ENCODE assay signal across 1 cellular context in the genomic region with DNA sequence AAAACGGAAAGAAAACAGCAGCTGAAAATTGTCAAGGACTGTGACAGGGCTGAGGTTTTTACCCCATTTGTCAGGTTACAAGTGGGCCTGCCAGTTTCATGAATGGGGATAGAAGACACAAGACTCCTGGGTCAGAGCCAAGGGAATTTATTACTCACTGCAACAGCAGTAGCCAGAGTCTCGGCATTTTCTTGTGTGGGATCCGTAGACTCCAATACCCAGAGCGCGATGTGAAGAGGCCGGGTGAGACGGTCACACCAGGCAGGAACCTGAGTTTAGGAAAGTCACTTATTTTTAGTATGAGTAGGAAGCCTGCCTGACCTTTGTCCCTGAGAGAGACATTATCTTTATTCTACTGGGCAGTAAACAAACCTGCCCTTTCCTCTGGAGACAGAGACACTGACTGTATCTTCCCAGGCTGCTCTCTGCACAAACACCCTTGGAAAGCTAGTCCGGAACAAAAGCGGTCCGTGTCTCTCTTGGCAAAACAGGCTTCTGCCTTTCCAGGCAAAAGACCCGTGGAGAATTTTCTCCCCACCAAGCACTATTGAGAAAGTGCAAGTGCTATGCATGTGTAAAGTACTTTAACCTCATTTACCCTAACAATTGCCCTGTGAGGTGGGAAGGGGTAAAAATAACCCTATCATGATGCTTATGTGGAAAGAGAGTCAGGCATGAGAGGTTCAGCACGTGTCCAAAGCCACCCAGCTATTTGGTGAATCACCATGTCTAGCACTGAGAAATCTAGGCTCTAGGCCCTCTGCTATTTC.
TF ChIP-seq lines count a peak whose summit lies in the region.

No MANE protein-coding gene starts in this region.

TF ChIP-seq in HepG2, 621 proteins besides CTCF, POLR2A, EP300 and RAD21 (continued from another document):
- TF ChIP-seq, protein P1, sequence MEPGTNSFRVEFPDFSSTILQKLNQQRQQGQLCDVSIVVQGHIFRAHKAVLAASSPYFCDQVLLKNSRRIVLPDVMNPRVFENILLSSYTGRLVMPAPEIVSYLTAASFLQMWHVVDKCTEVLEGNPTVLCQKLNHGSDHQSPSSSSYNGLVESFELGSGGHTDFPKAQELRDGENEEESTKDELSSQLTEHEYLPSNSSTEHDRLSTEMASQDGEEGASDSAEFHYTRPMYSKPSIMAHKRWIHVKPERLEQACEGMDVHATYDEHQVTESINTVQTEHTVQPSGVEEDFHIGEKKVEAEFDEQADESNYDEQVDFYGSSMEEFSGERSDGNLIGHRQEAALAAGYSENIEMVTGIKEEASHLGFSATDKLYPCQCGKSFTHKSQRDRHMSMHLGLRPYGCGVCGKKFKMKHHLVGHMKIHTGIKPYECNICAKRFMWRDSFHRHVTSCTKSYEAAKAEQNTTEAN (CRISPR knock-in tag; conservative IDR thresholded peaks at IDR 0.05), result no peak
- TF ChIP-seq FOXO1 (CRISPR knock-in tag; IDR thresholded peaks at IDR 0.05) (0 out of 2 replicates have a peak, but pooled peaks have one; percentile 41), CENPX (CRISPR knock-in tag; IDR thresholded peaks at IDR 0.05) (no peak), ZNF501 (CRISPR knock-in tag; IDR thresholded peaks at IDR 0.05) (no peak), FOXJ3 (CRISPR knock-in tag; IDR thresholded peaks at IDR 0.05; ENCODE audit: borderline replicate concordance) (peak; percentile 25; the same call in 1 of the 2 replicates), ZBTB1 (CRISPR knock-in tag; IDR thresholded peaks at IDR 0.05; ENCODE audit: borderline replicate concordance) (no peak), MTF1 (CRISPR knock-in tag; IDR thresholded peaks at IDR 0.05) (no peak), MIER2 (CRISPR knock-in tag; IDR thresholded peaks at IDR 0.05) (no peak), PPARG (CRISPR knock-in tag; conservative IDR thresholded peaks at IDR 0.05) (peak; percentile 90), ZNF331 (CRISPR knock-in tag; IDR thresholded peaks at IDR 0.05) (no peak), BRCA1 (CRISPR knock-in tag; IDR thresholded peaks at IDR 0.05) (no peak), GATA4 (IDR thresholded peaks at IDR 0.05; ENCODE audit: borderline replicate concordance, low read depth) (no peak), EEA1 (CRISPR knock-in tag; IDR thresholded peaks at IDR 0.05; ENCODE audit: borderline replicate concordance) (no peak), ZBTB3 (CRISPR knock-in tag; IDR thresholded peaks at IDR 0.05; ENCODE audit: borderline replicate concordance, low read depth) (no peak), ZFP36 (IDR thresholded peaks at IDR 0.05; ENCODE audit: borderline replicate concordance, low read depth, low read length, partially characterized antibody) (no peak), ZNF619 (CRISPR knock-in tag; IDR thresholded peaks at IDR 0.05) (no peak)
- TF ChIP-seq, protein P2, sequence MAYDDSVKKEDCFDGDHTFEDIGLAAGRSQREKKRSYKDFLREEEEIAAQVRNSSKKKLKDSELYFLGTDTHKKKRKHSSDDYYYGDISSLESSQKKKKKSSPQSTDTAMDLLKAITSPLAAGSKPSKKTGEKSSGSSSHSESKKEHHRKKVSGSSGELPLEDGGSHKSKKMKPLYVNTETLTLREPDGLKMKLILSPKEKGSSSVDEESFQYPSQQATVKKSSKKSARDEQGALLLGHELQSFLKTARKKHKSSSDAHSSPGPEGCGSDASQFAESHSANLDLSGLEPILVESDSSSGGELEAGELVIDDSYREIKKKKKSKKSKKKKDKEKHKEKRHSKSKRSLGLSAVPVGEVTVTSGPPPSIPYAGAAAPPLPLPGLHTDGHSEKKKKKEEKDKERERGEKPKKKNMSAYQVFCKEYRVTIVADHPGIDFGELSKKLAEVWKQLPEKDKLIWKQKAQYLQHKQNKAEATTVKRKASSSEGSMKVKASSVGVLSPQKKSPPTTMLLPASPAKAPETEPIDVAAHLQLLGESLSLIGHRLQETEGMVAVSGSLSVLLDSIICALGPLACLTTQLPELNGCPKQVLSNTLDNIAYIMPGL (CRISPR knock-in tag; IDR thresholded peaks at IDR 0.05; ENCODE audit: borderline replicate concordance in 1 of 2, low read depth in 1 of 2), result 0 out of 4 replicates have a peak, but pooled peaks of 1 of the 2 experiments have one; percentile 23
- TF ChIP-seq, protein P3, sequence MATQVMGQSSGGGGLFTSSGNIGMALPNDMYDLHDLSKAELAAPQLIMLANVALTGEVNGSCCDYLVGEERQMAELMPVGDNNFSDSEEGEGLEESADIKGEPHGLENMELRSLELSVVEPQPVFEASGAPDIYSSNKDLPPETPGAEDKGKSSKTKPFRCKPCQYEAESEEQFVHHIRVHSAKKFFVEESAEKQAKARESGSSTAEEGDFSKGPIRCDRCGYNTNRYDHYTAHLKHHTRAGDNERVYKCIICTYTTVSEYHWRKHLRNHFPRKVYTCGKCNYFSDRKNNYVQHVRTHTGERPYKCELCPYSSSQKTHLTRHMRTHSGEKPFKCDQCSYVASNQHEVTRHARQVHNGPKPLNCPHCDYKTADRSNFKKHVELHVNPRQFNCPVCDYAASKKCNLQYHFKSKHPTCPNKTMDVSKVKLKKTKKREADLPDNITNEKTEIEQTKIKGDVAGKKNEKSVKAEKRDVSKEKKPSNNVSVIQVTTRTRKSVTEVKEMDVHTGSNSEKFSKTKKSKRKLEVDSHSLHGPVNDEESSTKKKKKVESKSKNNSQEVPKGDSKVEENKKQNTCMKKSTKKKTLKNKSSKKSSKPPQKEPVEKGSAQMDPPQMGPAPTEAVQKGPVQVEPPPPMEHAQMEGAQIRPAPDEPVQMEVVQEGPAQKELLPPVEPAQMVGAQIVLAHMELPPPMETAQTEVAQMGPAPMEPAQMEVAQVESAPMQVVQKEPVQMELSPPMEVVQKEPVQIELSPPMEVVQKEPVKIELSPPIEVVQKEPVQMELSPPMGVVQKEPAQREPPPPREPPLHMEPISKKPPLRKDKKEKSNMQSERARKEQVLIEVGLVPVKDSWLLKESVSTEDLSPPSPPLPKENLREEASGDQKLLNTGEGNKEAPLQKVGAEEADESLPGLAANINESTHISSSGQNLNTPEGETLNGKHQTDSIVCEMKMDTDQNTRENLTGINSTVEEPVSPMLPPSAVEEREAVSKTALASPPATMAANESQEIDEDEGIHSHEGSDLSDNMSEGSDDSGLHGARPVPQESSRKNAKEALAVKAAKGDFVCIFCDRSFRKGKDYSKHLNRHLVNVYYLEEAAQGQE (IDR thresholded peaks at IDR 0.05; ENCODE audit: borderline replicate concordance in 1 of 2, low read depth in 1 of 2, low read length in 2 of 2), result no peak
- TF ChIP-seq, protein P4, sequence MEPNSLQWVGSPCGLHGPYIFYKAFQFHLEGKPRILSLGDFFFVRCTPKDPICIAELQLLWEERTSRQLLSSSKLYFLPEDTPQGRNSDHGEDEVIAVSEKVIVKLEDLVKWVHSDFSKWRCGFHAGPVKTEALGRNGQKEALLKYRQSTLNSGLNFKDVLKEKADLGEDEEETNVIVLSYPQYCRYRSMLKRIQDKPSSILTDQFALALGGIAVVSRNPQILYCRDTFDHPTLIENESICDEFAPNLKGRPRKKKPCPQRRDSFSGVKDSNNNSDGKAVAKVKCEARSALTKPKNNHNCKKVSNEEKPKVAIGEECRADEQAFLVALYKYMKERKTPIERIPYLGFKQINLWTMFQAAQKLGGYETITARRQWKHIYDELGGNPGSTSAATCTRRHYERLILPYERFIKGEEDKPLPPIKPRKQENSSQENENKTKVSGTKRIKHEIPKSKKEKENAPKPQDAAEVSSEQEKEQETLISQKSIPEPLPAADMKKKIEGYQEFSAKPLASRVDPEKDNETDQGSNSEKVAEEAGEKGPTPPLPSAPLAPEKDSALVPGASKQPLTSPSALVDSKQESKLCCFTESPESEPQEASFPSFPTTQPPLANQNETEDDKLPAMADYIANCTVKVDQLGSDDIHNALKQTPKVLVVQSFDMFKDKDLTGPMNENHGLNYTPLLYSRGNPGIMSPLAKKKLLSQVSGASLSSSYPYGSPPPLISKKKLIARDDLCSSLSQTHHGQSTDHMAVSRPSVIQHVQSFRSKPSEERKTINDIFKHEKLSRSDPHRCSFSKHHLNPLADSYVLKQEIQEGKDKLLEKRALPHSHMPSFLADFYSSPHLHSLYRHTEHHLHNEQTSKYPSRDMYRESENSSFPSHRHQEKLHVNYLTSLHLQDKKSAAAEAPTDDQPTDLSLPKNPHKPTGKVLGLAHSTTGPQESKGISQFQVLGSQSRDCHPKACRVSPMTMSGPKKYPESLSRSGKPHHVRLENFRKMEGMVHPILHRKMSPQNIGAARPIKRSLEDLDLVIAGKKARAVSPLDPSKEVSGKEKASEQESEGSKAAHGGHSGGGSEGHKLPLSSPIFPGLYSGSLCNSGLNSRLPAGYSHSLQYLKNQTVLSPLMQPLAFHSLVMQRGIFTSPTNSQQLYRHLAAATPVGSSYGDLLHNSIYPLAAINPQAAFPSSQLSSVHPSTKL (CRISPR knock-in tag; IDR thresholded peaks at IDR 0.05), result peak; percentile 28; the same call in 1 of the 2 replicates
- TF ChIP-seq, protein P5, sequence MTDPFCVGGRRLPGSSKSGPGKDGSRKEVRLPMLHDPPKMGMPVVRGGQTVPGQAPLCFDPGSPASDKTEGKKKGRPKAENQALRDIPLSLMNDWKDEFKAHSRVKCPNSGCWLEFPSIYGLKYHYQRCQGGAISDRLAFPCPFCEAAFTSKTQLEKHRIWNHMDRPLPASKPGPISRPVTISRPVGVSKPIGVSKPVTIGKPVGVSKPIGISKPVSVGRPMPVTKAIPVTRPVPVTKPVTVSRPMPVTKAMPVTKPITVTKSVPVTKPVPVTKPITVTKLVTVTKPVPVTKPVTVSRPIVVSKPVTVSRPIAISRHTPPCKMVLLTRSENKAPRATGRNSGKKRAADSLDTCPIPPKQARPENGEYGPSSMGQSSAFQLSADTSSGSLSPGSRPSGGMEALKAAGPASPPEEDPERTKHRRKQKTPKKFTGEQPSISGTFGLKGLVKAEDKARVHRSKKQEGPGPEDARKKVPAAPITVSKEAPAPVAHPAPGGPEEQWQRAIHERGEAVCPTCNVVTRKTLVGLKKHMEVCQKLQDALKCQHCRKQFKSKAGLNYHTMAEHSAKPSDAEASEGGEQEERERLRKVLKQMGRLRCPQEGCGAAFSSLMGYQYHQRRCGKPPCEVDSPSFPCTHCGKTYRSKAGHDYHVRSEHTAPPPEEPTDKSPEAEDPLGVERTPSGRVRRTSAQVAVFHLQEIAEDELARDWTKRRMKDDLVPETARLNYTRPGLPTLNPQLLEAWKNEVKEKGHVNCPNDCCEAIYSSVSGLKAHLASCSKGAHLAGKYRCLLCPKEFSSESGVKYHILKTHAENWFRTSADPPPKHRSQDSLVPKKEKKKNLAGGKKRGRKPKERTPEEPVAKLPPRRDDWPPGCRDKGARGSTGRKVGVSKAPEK (CRISPR knock-in tag; IDR thresholded peaks at IDR 0.05; ENCODE audit: borderline replicate concordance), result no peak
